Comparison of ENCODE assay signal across 8 cellular contexts in the genomic region with DNA sequence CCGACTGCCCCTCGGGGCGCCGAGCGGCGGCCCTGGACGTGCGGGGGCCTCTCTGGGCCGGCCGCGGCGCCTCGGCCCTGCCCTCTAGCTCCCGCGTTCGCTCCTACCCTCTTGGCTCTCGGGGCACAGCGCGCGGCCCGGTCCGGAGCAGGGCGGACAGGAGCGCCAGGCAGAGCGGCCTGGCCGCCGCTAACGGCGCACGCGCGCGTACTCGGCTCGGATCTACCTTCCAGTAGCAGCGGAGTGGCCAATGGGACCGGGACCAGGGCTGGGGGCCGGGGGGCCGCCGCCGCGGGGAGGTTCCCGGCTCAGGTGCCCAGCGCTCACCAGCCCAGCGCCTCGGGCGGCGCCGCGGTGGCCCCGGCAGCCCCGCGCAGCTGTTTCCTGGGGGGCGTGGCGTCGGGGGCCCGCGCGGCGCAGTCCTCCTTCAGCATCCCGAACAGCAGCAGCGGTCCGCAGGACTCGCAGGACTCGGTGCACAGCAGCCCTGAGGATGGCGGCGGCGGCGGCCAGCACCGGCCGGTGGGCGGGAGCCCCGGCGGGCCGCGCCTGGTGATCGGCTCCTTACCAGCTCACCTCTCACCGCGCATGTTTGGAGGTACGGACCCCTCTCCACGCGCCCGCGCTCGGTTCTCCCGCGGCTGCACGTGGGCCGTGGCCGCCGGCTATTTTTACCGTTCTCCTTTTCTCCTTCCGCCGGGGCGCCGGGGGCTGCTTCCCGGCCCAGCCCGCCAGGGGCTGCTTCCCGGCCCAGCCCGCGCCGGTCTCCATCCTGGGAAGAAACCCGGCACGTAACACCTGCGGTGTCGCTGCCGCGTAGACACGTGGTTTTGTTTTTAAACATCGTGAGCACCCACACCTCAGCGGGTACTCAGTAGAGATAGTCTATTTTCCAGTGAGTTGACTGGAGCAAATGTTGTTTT.
DNase-seq lines count a peak whose midpoint lies in the region; ATAC-seq and TF ChIP-seq lines count a peak whose summit lies in the region.
"Not testable (repeated sequence)": the region's sequence is repeated elsewhere in the genome, so short reads cannot be mapped to it uniquely, and the experiment has no call there.

No MANE protein-coding gene starts in this region.

- H3K27ac ChIP-seq in colonic mucosa = peak overlapping the region; percentile 92
- H3K27ac ChIP-seq in spleen = peak overlapping the region; percentile 57 to 92 (median 87)

- H3K27me3 ChIP-seq in colonic mucosa; kidney epithelial cell (ENCODE audit: control insufficient read depth, insufficient read depth, low read length): not testable (repeated sequence)
- peaks cover 0 to 13% (median 0%) of the 10 kb centered on the region in 7 donors for H3K27me3 ChIP-seq in spleen (replicated peaks in 1 of 7)

- not testable (repeated sequence) for H3K4me1 ChIP-seq in colonic mucosa
- H3K4me1 ChIP-seq in spleen = peaks cover 0 to 16% (median 8%) of the 10 kb centered on the region in 6 donors

- TF ChIP-seq CTCF in AG10803 (conservative IDR thresholded peaks at IDR 0.05; ENCODE audit: low read length); colonic mucosa (IDR thresholded peaks at IDR 0.05); kidney epithelial cell (IDR thresholded peaks at IDR 0.05; ENCODE audit: insufficient read depth, low read length, poor library complexity, severe bottlenecking); spleen (IDR thresholded peaks at IDR 0.05 in 8 of 11, conservative IDR thresholded peaks at IDR 0.05 in 3 of 11): not testable (repeated sequence)

- H3K4me1 Mint-ChIP-seq in activated CD4-positive, alpha-beta T cell treated with anti-CD3 and anti-CD28 coated beads for 36 hours = not testable (repeated sequence)

- not testable (repeated sequence) for TF ChIP-seq POLR2A in spleen (IDR thresholded peaks at IDR 0.05)

- not testable (repeated sequence) for H3K9me3 ChIP-seq in colonic mucosa, spleen

- not testable (repeated sequence) for H3K36me3 Mint-ChIP-seq in activated CD4-positive, alpha-beta T cell treated with anti-CD3 and anti-CD28 coated beads for 36 hours (ENCODE audit: low read depth)

- not testable (repeated sequence) for H3K9me3 Mint-ChIP-seq in activated CD4-positive, alpha-beta T cell treated with anti-CD3 and anti-CD28 coated beads for 36 hours (ENCODE audit: low read depth)

- intact Hi-C loops in activated CD4-positive, alpha-beta T cell treated with anti-CD3 and anti-CD28 coated beads for 36 hours (cut with DNase I, micrococcal nuclease) = loop anchor here (1.0 to 2.0 kb wide), 4 partner anchors 214 to 401 kb away; a partner anchor contains a TSS
- intact Hi-C loops in colonic mucosa (cut with DNase I); spleen (cut with DNase I; ENCODE audit: low total_unique reads): not testable (repeated sequence)

- POLR2A ChIA-PET in activated CD4-positive, alpha-beta T cell treated with anti-CD3 and anti-CD28 coated beads for 36 hours (lab: Charles Lee) = not testable (repeated sequence)

- peak overlapping the region; percentile 63 for H3K4me3 Mint-ChIP-seq in activated CD4-positive, alpha-beta T cell treated with anti-CD3 and anti-CD28 coated beads for 36 hours

- 0 to 1% (median 0%) methylated on average over 12 to 108 of the region's 111 CpGs for WGBS in spleen, 5 donors

- H3K9ac ChIP-seq in colonic mucosa (ENCODE audit: low read depth in 2 of 2, low read length in 2 of 2) = peak overlapping the region in 1 of 2 donors; percentile 64

- DNase-seq in AG10803 (ENCODE audit: low read depth) = peak; percentile 56
- DNase-seq in GM19238 (ENCODE audit: insufficient read length, low spot score) = peak; percentile 1
- peak; percentile 44 for DNase-seq in NCI-H446 treated with DMSO at 0.1 percent for 48 hours (lab: John Stamatoyannopoulos, UW)
- DNase-seq in activated CD4-positive, alpha-beta T cell treated with anti-CD3 and anti-CD28 coated beads for 36 hours = peak; percentile 62
- peak; percentile 56 for DNase-seq in colonic mucosa
- not testable (repeated sequence) for DNase-seq in kidney epithelial cell (ENCODE audit: low read depth)
- DNase-seq in spleen = peak; percentile 91

- H3K4me3 ChIP-seq in AG10803 (ENCODE audit: low read length) (peak overlapping the region; percentile 66), colonic mucosa (peak overlapping the region; percentile 65), kidney epithelial cell (ENCODE audit: low read depth, low read length) (peak overlapping the region; percentile 69), spleen (peak overlapping the region; percentile 67 to 89 (median 82))

- peak; percentile 67 for ATAC-seq in HG03196 (IDR thresholded peaks at IDR 0.05; ENCODE audit: unreplicated experiment)
- ATAC-seq in activated CD4-positive, alpha-beta T cell treated with anti-CD3 and anti-CD28 coated beads for 36 hours = peak; percentile 75

- CTCF ChIA-PET in activated CD4-positive, alpha-beta T cell treated with anti-CD3 and anti-CD28 coated beads for 36 hours (lab: Charles Lee) = not testable (repeated sequence)

- peaks cover 17% of the 10 kb centered on the region for H3K27me3 Mint-ChIP-seq in activated CD4-positive, alpha-beta T cell treated with anti-CD3 and anti-CD28 coated beads for 36 hours

- not testable (repeated sequence) for H3K27ac Mint-ChIP-seq in activated CD4-positive, alpha-beta T cell treated with anti-CD3 and anti-CD28 coated beads for 36 hours

- H3K36me3 ChIP-seq in colonic mucosa; kidney epithelial cell (ENCODE audit: control insufficient read depth, insufficient read depth, low read length); spleen: not testable (repeated sequence)
